10 cellular contexts compared by ENCODE assay signal in the genomic region with DNA sequence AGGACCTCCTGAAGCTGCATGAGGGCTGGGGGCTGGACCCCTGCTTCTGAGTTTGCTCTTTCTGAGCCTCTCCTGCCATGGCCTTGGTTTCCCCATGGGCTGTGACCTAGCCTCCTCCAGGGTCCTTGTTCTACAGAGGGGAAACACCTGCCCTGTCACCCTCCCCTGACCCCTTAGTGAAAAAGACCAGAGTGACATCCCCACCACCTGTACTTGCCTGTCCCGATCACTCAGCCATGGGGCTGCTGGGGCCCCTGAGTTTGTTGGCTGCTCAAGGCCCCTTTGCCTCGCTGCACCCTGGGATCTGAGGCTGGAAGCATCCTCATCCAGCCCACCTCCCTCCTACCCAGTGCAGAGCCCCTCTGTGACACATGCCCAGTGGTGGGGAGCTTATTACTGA. TPM values are rescaled to one million over a fixed set of nuclear protein-coding genes. Genes with fewer than 3 reads are reported as not detected.
DNase-seq lines count a peak whose midpoint lies in the region; ATAC-seq and TF ChIP-seq lines count a peak whose summit lies in the region.
"Had no signal": no experiment of that assay in that cellular context is flagged by ENCODE, and none has a peak within 500 bp of the region (broad histone marks: within the 10 kb centered on the region; RNA-seq: fewer than 3 reads in every experiment).

No MANE protein-coding gene starts in this region.

- DNase-seq in activated CD8-positive, alpha-beta memory T cell treated with anti-CD3 and anti-CD28 coated beads, Interleukin-2, amount 10 ng/mL, durations not matched to agents 7 days and 5 days, result no peak
- DNase-seq in activated CD8-positive, alpha-beta memory T cell treated with anti-CD3 and anti-CD28 coated beads, Interleukin-2, amount 50 U/mL, for 4 hours, result no peak
- DNase-seq in HCT116 (ENCODE audit: low read depth, low spot score), result no peak
- DNase-seq in effector memory CD4-positive, alpha-beta T cell, result no peak
- DNase-seq in stimulated activated naive B cell treated with anti-CD40 and anti-IgM and Interleukin-4, amounts not matched to agents 10 μg/mL and 1 μg/mL and 100 μg/mL, for 72 hours, result no peak
- no peak for DNase-seq in GDM1 (lab: John Stamatoyannopoulos, UW)

- H3K4me3 ChIP-seq in HCT116 (replicated peaks in 1 of 2; ENCODE audit: low read depth in 1 of 2, low read length in 2 of 2), result peak overlapping the region; percentile 60 to 76
- H3K4me3 ChIP-seq in effector memory CD4-positive, alpha-beta T cell (ENCODE audit: insufficient read depth, low read depth, low read length, poor library complexity, severe bottlenecking), result peak overlapping the region; percentile 63

- intact Hi-C loops in HCT116 (cut with micrococcal nuclease), result no loop called here

- H3K4me2 ChIP-seq in HCT116 (ENCODE audit: low read length), result peak overlapping the region; percentile 95

- peak overlapping the region; percentile 34 for H3K27ac Mint-ChIP-seq in activated CD8-positive, alpha-beta memory T cell treated with anti-CD3 and anti-CD28 coated beads, Interleukin-2, amount 10 ng/mL, durations not matched to agents 7 days and 5 days
- peak overlapping the region; percentile 82 for H3K27ac Mint-ChIP-seq in stimulated activated naive B cell treated with anti-CD40 and anti-IgM and Interleukin-4, amounts not matched to agents 10 μg/mL and 1 μg/mL and 100 μg/mL, for 72 hours

- CTCF ChIA-PET in activated CD8-positive, alpha-beta memory T cell treated with anti-CD3 and anti-CD28 coated beads, Interleukin-2, amount 10 ng/mL, durations not matched to agents 7 days and 5 days (lab: Charles Lee), result interaction anchor here (0.8 to 5.2 kb wide), 3 partner anchors 9 to 52 kb away, joined by 4 to 31 read pairs (median 10); no protein-coding TSS in a partner anchor
- CTCF ChIA-PET in HCT116 (lab: Charles Lee), result no interaction called here

- POLR2A ChIA-PET in HCT116 (lab: Charles Lee), result no interaction called here

- H3K27me3 ChIP-seq in HCT116 (ENCODE audit: insufficient read depth, low read length), result no peaks in the 10 kb centered on the region
- H3K27me3 ChIP-seq in effector memory CD4-positive, alpha-beta T cell (replicated peaks; ENCODE audit: control insufficient read depth, insufficient read depth, low read length, poor library complexity, severe bottlenecking), result no peaks in the 10 kb centered on the region

- no peaks in the 10 kb centered on the region for H3K9me2 ChIP-seq in HCT116 (ENCODE audit: insufficient read depth)

- no TSS peak for BruUV-seq in HCT116 (replicated peaks; lab: Mats Ljungman, UMichigan)

- H3K36me3 ChIP-seq in HCT116 (ENCODE audit: control insufficient read depth in 1 of 2, insufficient read depth in 2 of 2, low read length in 2 of 2), result no peaks in the 10 kb centered on the region
- no peaks in the 10 kb centered on the region for H3K36me3 ChIP-seq in effector memory CD4-positive, alpha-beta T cell (ENCODE audit: control insufficient read depth, insufficient read depth, low read length)

- no peak overlapping the region for H3K27ac ChIP-seq in HCT116 (ENCODE audit: low read depth, low read length)
- H3K27ac ChIP-seq in effector memory CD4-positive, alpha-beta T cell (ENCODE audit: insufficient read depth, low read length, poor library complexity, severe bottlenecking), result no peak overlapping the region

- H3K9ac ChIP-seq in HCT116 (ENCODE audit: low read length), result peak overlapping the region; percentile 72; the same call in 1 of the 2 replicates

- H3K79me2 ChIP-seq in HCT116 (ENCODE audit: insufficient read depth, low read length), result no peaks in the 10 kb centered on the region

- peak overlapping the region; percentile 77 for H3K4me3 Mint-ChIP-seq in activated CD8-positive, alpha-beta memory T cell treated with anti-CD3 and anti-CD28 coated beads, Interleukin-2, amount 10 ng/mL, durations not matched to agents 7 days and 5 days
- peak overlapping the region; percentile 83 to 85 for H3K4me3 Mint-ChIP-seq in stimulated activated naive B cell treated with anti-CD40 and anti-IgM and Interleukin-4, amounts not matched to agents 10 μg/mL and 1 μg/mL and 100 μg/mL, for 72 hours

- H4K20me1 ChIP-seq in HCT116 (ENCODE audit: insufficient read depth), result no peaks in the 10 kb centered on the region

- TF ChIP-seq RAD21 in HCT116 (IDR thresholded peaks at IDR 0.05; ENCODE audit: low read depth), result no peak

- no peak overlapping the region for H2AFZ ChIP-seq in HCT116 (ENCODE audit: low read depth, low read length, poor library complexity, severe bottlenecking)

- TF ChIP-seq POLR2A in HCT116 (IDR thresholded peaks at IDR 0.05; ENCODE audit: borderline replicate concordance, extremely low read depth, insufficient read depth, insufficient read length), result no peak

- RAD21 ChIA-PET in HCT116 (lab: Charles Lee; ENCODE audit: low non-redundant PET in 1 of 2, low total read pairs in 2 of 2, uncharacterized antibody in 2 of 2, unreplicated experiment in 2 of 2), result no interaction called here

- TF ChIP-seq CTCF in HCT116 (IDR thresholded peaks at IDR 0.05 in 2 of 3, conservative IDR thresholded peaks at IDR 0.05 in 1 of 3; ENCODE audit: borderline replicate concordance in 1 of 3, insufficient read depth in 1 of 3, low read depth in 2 of 3, low read length in 2 of 3), result no peak

- H3K9me3 ChIP-seq in HCT116 (ENCODE audit: control insufficient read depth in 1 of 2, insufficient read depth in 1 of 2, low read depth in 1 of 2, low read length in 2 of 2), result no peaks in the 10 kb centered on the region
- H3K9me3 ChIP-seq in effector memory CD4-positive, alpha-beta T cell (ENCODE audit: control insufficient read depth, low read length), result no peaks in the 10 kb centered on the region

- ATAC-seq in activated CD8-positive, alpha-beta memory T cell treated with anti-CD3 and anti-CD28 coated beads, Interleukin-2, amount 10 ng/mL, durations not matched to agents 7 days and 5 days, result no peak
- ATAC-seq in HCT116 (no peak), GM21723 (IDR thresholded peaks at IDR 0.05; ENCODE audit: unreplicated experiment) (no peak), GM21360 (IDR thresholded peaks at IDR 0.05; ENCODE audit: unreplicated experiment) (no peak)
- ATAC-seq in stimulated activated naive B cell treated with anti-CD40 and anti-IgM and Interleukin-4, amounts not matched to agents 10 μg/mL and 1 μg/mL and 100 μg/mL, for 72 hours (replicated peaks), result peak in 1 of 2 donors; percentile 31

- peaks cover 18 to 34% of the 10 kb centered on the region in 2 experiments for H3K4me1 ChIP-seq in HCT116 (ENCODE audit: control insufficient read depth in 1 of 2, insufficient read depth in 2 of 2, low read length in 2 of 2)
- H3K4me1 ChIP-seq in effector memory CD4-positive, alpha-beta T cell (ENCODE audit: control insufficient read depth, insufficient read depth, low read length, poor library complexity, severe bottlenecking), result peaks cover 38% of the 10 kb centered on the region

- no peaks in the 10 kb centered on the region for H3K9me3 Mint-ChIP-seq in activated CD8-positive, alpha-beta memory T cell treated with anti-CD3 and anti-CD28 coated beads, Interleukin-2, amount 10 ng/mL, durations not matched to agents 7 days and 5 days (ENCODE audit: low read depth)
- H3K9me3 Mint-ChIP-seq in stimulated activated naive B cell treated with anti-CD40 and anti-IgM and Interleukin-4, amounts not matched to agents 10 μg/mL and 1 μg/mL and 100 μg/mL, for 72 hours, result no peaks in the 10 kb centered on the region

- no peaks in the 10 kb centered on the region for H3K27me3 Mint-ChIP-seq in activated CD8-positive, alpha-beta memory T cell treated with anti-CD3 and anti-CD28 coated beads, Interleukin-2, amount 10 ng/mL, durations not matched to agents 7 days and 5 days
- peaks cover 9 to 14% of the 10 kb centered on the region in 2 donors for H3K27me3 Mint-ChIP-seq in stimulated activated naive B cell treated with anti-CD40 and anti-IgM and Interleukin-4, amounts not matched to agents 10 μg/mL and 1 μg/mL and 100 μg/mL, for 72 hours

- H3K36me3 Mint-ChIP-seq in activated CD8-positive, alpha-beta memory T cell treated with anti-CD3 and anti-CD28 coated beads, Interleukin-2, amount 10 ng/mL, durations not matched to agents 7 days and 5 days, result peaks cover 5% of the 10 kb centered on the region
- peaks cover 9% of the 10 kb centered on the region in 2 donors for H3K36me3 Mint-ChIP-seq in stimulated activated naive B cell treated with anti-CD40 and anti-IgM and Interleukin-4, amounts not matched to agents 10 μg/mL and 1 μg/mL and 100 μg/mL, for 72 hours

- H3K4me1 Mint-ChIP-seq in activated CD8-positive, alpha-beta memory T cell treated with anti-CD3 and anti-CD28 coated beads, Interleukin-2, amount 10 ng/mL, durations not matched to agents 7 days and 5 days, result peaks cover 62% of the 10 kb centered on the region
- peaks cover 57 to 66% of the 10 kb centered on the region in 2 donors for H3K4me1 Mint-ChIP-seq in stimulated activated naive B cell treated with anti-CD40 and anti-IgM and Interleukin-4, amounts not matched to agents 10 μg/mL and 1 μg/mL and 100 μg/mL, for 72 hours

TF ChIP-seq in HCT116, 20 proteins besides CTCF, POLR2A, EP300 and RAD21 (continues in another document):
- TF ChIP-seq SP1 (IDR thresholded peaks at IDR 0.05; ENCODE audit: low read depth) (no peak), EGR1 (IDR thresholded peaks at IDR 0.05; ENCODE audit: low read depth) (no peak), ZNF274 (IDR thresholded peaks at IDR 0.05; ENCODE audit: low read depth, low read length) (no peak)

RNA-seq across cellular contexts. Expression of a gene that starts 0.8 kb away (rescaled TPM):
- total RNA-seq in activated CD8-positive, alpha-beta memory T cell treated with anti-CD3 and anti-CD28 coated beads, Interleukin-2, amount 10 ng/mL, durations not matched to agents 7 days and 5 days, result 10 to 100 TPM in 1 of 2 experiments, 1 to 10 TPM in 1; 6.5 to 10.7 TPM
- total RNA-seq in HCT116 (2021; ENCODE audit: unreplicated experiment), result 5.4 TPM
- 5.4 and 5.6 TPM in 2 replicates for polyA plus RNA-seq in HCT116 (2012)
- total RNA-seq: A673 had no signal
- polyA plus RNA-seq: neural cell had no signal

RNA-seq across cellular contexts. Expression of a gene that starts 13.1 kb away (rescaled TPM):
- total RNA-seq in activated CD8-positive, alpha-beta memory T cell treated with anti-CD3 and anti-CD28 coated beads, Interleukin-2, amount 10 ng/mL, durations not matched to agents 7 days and 5 days, result 10 to 100 TPM; 60.0 to 72.1 TPM
- total RNA-seq in HCT116 (2021; ENCODE audit: unreplicated experiment), result 0.07 TPM
- polyA plus RNA-seq in HCT116 (2012), result not detected in 2 replicates
- total RNA-seq: A673 had no signal
- polyA plus RNA-seq: neural cell had no signal

RNA-seq across cellular contexts. Expression of a gene that starts 47.7 kb away (rescaled TPM):
- total RNA-seq in activated CD8-positive, alpha-beta memory T cell treated with anti-CD3 and anti-CD28 coated beads, Interleukin-2, amount 10 ng/mL, durations not matched to agents 7 days and 5 days, result 100 to 1,000 TPM; 135 to 195 TPM
- total RNA-seq in HCT116 (2021; ENCODE audit: unreplicated experiment), result 11.9 TPM
- polyA plus RNA-seq in HCT116 (2012), result 3.1 and 3.6 TPM in 2 replicates

Comparison
In these comparisons a context has a peak if more than half of its experiments do, and no peak if none do; other contexts are left out.
1. RNA of a gene that starts 13.1 kb away (total RNA-seq): 60.0 to 72.1 TPM in activated CD8-positive, alpha-beta memory T cell treated with anti-CD3 and anti-CD28 coated beads, Interleukin-2, amount 10 ng/mL, durations not matched to agents 7 days and 5 days; 0.07 TPM in HCT116 (single experiment); every median in the first group is over 10 times any median in the second.
2. RNA of a gene that starts 47.7 kb away (total RNA-seq): 135 to 195 TPM in activated CD8-positive, alpha-beta memory T cell treated with anti-CD3 and anti-CD28 coated beads, Interleukin-2, amount 10 ng/mL, durations not matched to agents 7 days and 5 days; 11.9 TPM in HCT116 (single experiment); every median in the first group is over 10 times any median in the second.